17 cellular contexts compared by ENCODE assay signal in the genomic region with DNA sequence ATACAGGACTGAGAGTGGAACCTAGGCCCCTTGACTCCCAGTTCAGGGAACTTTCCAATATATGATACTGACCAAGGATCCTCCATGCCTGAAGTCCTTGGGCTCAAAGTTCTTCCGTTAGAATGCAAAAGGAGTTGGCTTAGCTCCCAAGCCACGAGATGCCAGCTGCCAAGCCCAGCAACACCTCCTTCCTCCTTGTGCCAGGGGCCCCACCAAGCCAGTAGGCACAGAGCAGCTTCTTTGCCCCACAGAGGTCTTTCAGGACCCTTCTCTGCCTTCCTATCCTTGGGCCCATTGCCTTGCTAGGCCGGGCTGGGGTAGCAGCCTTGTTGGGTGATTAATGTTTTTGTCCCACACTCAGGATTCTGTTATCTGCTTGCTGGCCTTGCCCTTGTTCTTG.
"Had no signal": no experiment of that assay in that cellular context is flagged by ENCODE, and none has a peak within 500 bp of the region (broad histone marks: within the 10 kb centered on the region; RNA-seq: fewer than 3 reads in every experiment).

No MANE protein-coding gene starts in this region.

- H3K9me3 Mint-ChIP-seq: activated CD4-positive, alpha-beta memory T cell treated with anti-CD3 and anti-CD28 coated beads, Interleukin-2, amount 10 ng/mL, durations not matched to agents 7 days and 5 days; activated naive CD4-positive, alpha-beta T cell treated with anti-CD3 and anti-CD28 coated beads, Interleukin-2, amount 50 U/mL, for 24 hours; activated T-cell treated with anti-CD3 and anti-CD28 coated beads, Interleukin-2, amount 50 U/mL, for 24 hours; stimulated activated naive B cell treated with anti-CD40 and anti-IgM and Interleukin-4, amounts not matched to agents 10 μg/mL and 1 μg/mL and 100 μg/mL, for 72 hours had no signal

- H3K36me3 Mint-ChIP-seq: activated naive CD4-positive, alpha-beta T cell treated with anti-CD3 and anti-CD28 coated beads, Interleukin-2, amount 50 U/mL, for 24 hours; immature natural killer cell; stimulated activated naive B cell treated with anti-CD40 and anti-IgM and Interleukin-4, amounts not matched to agents 10 μg/mL and 1 μg/mL and 100 μg/mL, for 72 hours had no signal

- H3K4me3 ChIP-seq: body of pancreas had no signal

- H3K27me3 ChIP-seq: body of pancreas, foreskin keratinocyte had no signal

- H3K4me1 ChIP-seq: body of pancreas had no signal

- H3K4me3 Mint-ChIP-seq: activated CD4-positive, alpha-beta memory T cell treated with anti-CD3 and anti-CD28 coated beads, Interleukin-2, amount 10 ng/mL, durations not matched to agents 7 days and 5 days; activated naive CD4-positive, alpha-beta T cell treated with anti-CD3 and anti-CD28 coated beads, Interleukin-2, amount 50 U/mL, for 24 hours; activated T-cell treated with anti-CD3 and anti-CD28 coated beads, Interleukin-2, amount 50 U/mL, for 24 hours; immature natural killer cell; nephron progenitor cell; stimulated activated naive B cell treated with anti-CD40 and anti-IgM and Interleukin-4, amounts not matched to agents 10 μg/mL and 1 μg/mL and 100 μg/mL, for 72 hours had no signal

- ATAC-seq: body of pancreas; foreskin keratinocyte; stimulated activated naive B cell treated with anti-CD40 and anti-IgM and Interleukin-4, amounts not matched to agents 10 μg/mL and 1 μg/mL and 100 μg/mL, for 72 hours had no signal

- H3K27ac ChIP-seq: body of pancreas, foreskin keratinocyte had no signal

- DNase-seq: activated CD4-positive, alpha-beta memory T cell treated with anti-CD3 and anti-CD28 coated beads, Interleukin-2, amount 10 ng/mL, durations not matched to agents 7 days and 5 days; activated CD4-positive, alpha-beta T cell treated with anti-CD3 and anti-CD28 coated beads for 4 hours; activated effector memory CD4-positive, alpha-beta T cell treated with Interleukin-2 at 50 U/mL for 16 hours; body of pancreas; central memory CD4-positive, alpha-beta T cell; effector CD8-positive, alpha-beta T cell; foreskin keratinocyte; immature natural killer cell; nephron progenitor cell; stimulated activated CD4-positive, alpha-beta T cell treated with anti-CD3 and anti-CD28 coated beads, Interleukin-15, amount 100 ng/mL, for 24 hours; stimulated activated CD4-positive, alpha-beta T cell treated with anti-CD3 and anti-CD28 coated beads, Interleukin-4, amount 100 ng/mL, for 1 hour; stimulated activated naive B cell treated with anti-CD40 and anti-IgM and Interleukin-4, amounts not matched to agents 10 μg/mL and 1 μg/mL and 100 μg/mL, for 72 hours; substantia nigra; T-helper 2 cell; trophoblast cell had no signal

- H3K9me3 ChIP-seq: body of pancreas had no signal

- H3K27ac Mint-ChIP-seq: activated CD4-positive, alpha-beta memory T cell treated with anti-CD3 and anti-CD28 coated beads, Interleukin-2, amount 10 ng/mL, durations not matched to agents 7 days and 5 days; activated naive CD4-positive, alpha-beta T cell treated with anti-CD3 and anti-CD28 coated beads, Interleukin-2, amount 50 U/mL, for 24 hours; activated T-cell treated with anti-CD3 and anti-CD28 coated beads, Interleukin-2, amount 50 U/mL, for 24 hours; immature natural killer cell; nephron progenitor cell; stimulated activated naive B cell treated with anti-CD40 and anti-IgM and Interleukin-4, amounts not matched to agents 10 μg/mL and 1 μg/mL and 100 μg/mL, for 72 hours had no signal

- H3K27me3 Mint-ChIP-seq: activated CD4-positive, alpha-beta memory T cell treated with anti-CD3 and anti-CD28 coated beads, Interleukin-2, amount 10 ng/mL, durations not matched to agents 7 days and 5 days; activated naive CD4-positive, alpha-beta T cell treated with anti-CD3 and anti-CD28 coated beads, Interleukin-2, amount 50 U/mL, for 24 hours; stimulated activated naive B cell treated with anti-CD40 and anti-IgM and Interleukin-4, amounts not matched to agents 10 μg/mL and 1 μg/mL and 100 μg/mL, for 72 hours had no signal
